8 cellular contexts compared by ENCODE assay signal in the genomic region with DNA sequence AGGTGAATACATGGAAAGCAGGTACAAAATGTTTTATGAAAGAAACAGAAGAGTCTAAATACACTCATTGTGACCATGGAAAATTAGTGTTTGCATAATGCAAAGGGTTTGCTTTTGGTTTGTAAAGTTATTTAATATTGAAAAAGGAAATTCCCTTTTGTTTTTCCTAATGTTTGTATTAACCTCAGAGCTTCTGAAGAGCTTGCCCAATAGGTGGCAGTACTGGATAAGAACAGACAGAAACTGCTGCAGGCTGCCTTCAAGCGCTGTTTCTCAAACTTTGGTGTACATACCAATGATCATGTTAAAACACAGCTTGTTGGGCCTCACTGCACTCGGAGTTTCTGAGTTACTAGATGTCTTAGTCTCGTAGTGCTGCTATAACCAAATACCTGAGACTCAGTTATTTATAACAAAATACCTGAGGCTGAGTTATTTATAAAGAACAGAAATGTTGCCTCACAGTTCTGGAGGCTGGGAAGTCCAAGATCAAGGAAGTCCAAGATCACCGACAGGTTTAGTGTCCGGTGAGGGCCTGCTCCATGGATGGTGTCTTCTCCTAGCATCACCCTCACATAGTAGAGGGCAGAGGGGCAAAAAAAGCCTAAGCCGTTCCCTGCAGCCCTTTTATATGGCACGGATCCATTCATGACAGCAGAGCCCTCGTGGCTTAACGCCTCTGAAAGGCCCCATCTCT. TPM values are rescaled to one million over a fixed set of nuclear protein-coding genes. Genes with fewer than 3 reads are reported as not detected.
DNase-seq lines count a peak whose midpoint lies in the region; ATAC-seq and TF ChIP-seq lines count a peak whose summit lies in the region.

No MANE protein-coding gene starts in this region.

- H2AK5ac ChIP-seq in mesendoderm (ENCODE audit: low read length), result no peak overlapping the region

- no peak overlapping the region for H3K4ac ChIP-seq in mesendoderm (ENCODE audit: low read depth, low read length)

- intact Hi-C loops in heart right ventricle (cut with DNase I) (loop anchor here in 2 of 10 donors (5.0 kb wide), 2 partner anchors 113 to 238 kb away; no protein-coding TSS in a partner anchor), PC-3 (cut with micrococcal nuclease) (loop anchor here (1.0 to 10.0 kb wide), 5 partner anchors 85 to 239 kb away; no protein-coding TSS in a partner anchor)

- CTCF ChIA-PET in PC-3 (lab: Charles Lee), result interaction anchor here (0.9 to 1.1 kb wide), 2 partner anchors 136 to 239 kb away, joined by 3 to 5 read pairs; no protein-coding TSS in a partner anchor

- H3K27me3 ChIP-seq in heart right ventricle (peaks cover 0 to 77% (median 0%) of the 10 kb centered on the region in 7 donors), right atrium auricular region (no peaks in the 10 kb centered on the region), PC-3 (ENCODE audit: low read length) (no peaks in the 10 kb centered on the region), mesendoderm (ENCODE audit: insufficient read depth, low read length, poor library complexity) (no peaks in the 10 kb centered on the region)

- POLR2A ChIA-PET in PC-3 (lab: Charles Lee; ENCODE audit: unreplicated experiment), result no interaction called here

- H3K56ac ChIP-seq in mesendoderm (ENCODE audit: low read length), result no peak overlapping the region

- no peak overlapping the region for H3K27ac ChIP-seq in heart right ventricle
- H3K27ac ChIP-seq in right atrium auricular region, result no peak overlapping the region
- H3K27ac ChIP-seq in PC-3 (ENCODE audit: low read length), result no peak overlapping the region
- H3K27ac ChIP-seq in coronary artery, result no peak overlapping the region
- no peak overlapping the region for H3K27ac ChIP-seq in mesendoderm (ENCODE audit: low read depth, low read length)

- no peak overlapping the region for H2BK15ac ChIP-seq in mesendoderm (replicated peaks; ENCODE audit: low read depth)

- H3K18ac ChIP-seq in mesendoderm (ENCODE audit: low read length), result no peak overlapping the region

- H3K79me2 ChIP-seq in PC-3 (ENCODE audit: low read length), result no peaks in the 10 kb centered on the region
- H3K79me2 ChIP-seq in mesendoderm (ENCODE audit: control insufficient read depth, insufficient read depth, low read length), result no peaks in the 10 kb centered on the region

- peak in 1 of 2 donors; percentile 20 for DNase-seq in heart right ventricle
- DNase-seq in right atrium auricular region (ENCODE audit: low spot score), result no peak
- DNase-seq in HuH-7.5 (ENCODE audit: low spot score), result peak; percentile 18
- peak; percentile 67 for DNase-seq in PC-3
- no peak for DNase-seq in coronary artery (ENCODE audit: low spot score)
- DNase-seq in mesendoderm, result peak; percentile 56
- DNase-seq in mesenteric fat pad (ENCODE audit: low spot score), result no peak

- H3K9me3 ChIP-seq in heart right ventricle, result peaks cover 0 to 3% (median 0%) of the 10 kb centered on the region in 11 donors
- no peaks in the 10 kb centered on the region for H3K9me3 ChIP-seq in right atrium auricular region
- H3K9me3 ChIP-seq in PC-3 (ENCODE audit: low read length), result no peaks in the 10 kb centered on the region

- BruUV-seq in PC-3 (replicated peaks; lab: Mats Ljungman, UMichigan), result no TSS peak

- H2BK5ac ChIP-seq in mesendoderm (ENCODE audit: low read length), result no peak overlapping the region

- H3K9ac ChIP-seq in PC-3 (ENCODE audit: low read length), result no peak overlapping the region
- no peak overlapping the region for H3K9ac ChIP-seq in mesendoderm (ENCODE audit: low read length)

- H3K4me1 ChIP-seq in heart right ventricle, result peaks cover 0 to 9% (median 0%) of the 10 kb centered on the region in 9 donors
- no peaks in the 10 kb centered on the region for H3K4me1 ChIP-seq in right atrium auricular region
- H3K4me1 ChIP-seq in PC-3 (ENCODE audit: insufficient read depth, low read length), result peaks cover 3% of the 10 kb centered on the region
- H3K4me1 ChIP-seq in mesendoderm (ENCODE audit: control insufficient read depth, low read depth, low read length), result no peaks in the 10 kb centered on the region

- H4K5ac ChIP-seq in mesendoderm (ENCODE audit: low read length), result no peak overlapping the region

- H3K9me2 ChIP-seq in PC-3 (replicated peaks; ENCODE audit: low read length), result no peaks in the 10 kb centered on the region

- H3F3A ChIP-seq in PC-3 (ENCODE audit: low read length, unreplicated experiment), result no peaks in the 10 kb centered on the region

- no peaks in the 10 kb centered on the region for H3K36me3 ChIP-seq in heart right ventricle
- no peaks in the 10 kb centered on the region for H3K36me3 ChIP-seq in right atrium auricular region
- no peaks in the 10 kb centered on the region for H3K36me3 ChIP-seq in PC-3 (ENCODE audit: low read depth, low read length)
- H3K36me3 ChIP-seq in mesendoderm (ENCODE audit: control insufficient read depth, insufficient read depth, low read length), result no peaks in the 10 kb centered on the region

- H4K8ac ChIP-seq in mesendoderm (ENCODE audit: low read depth, low read length), result no peak overlapping the region

- peak in 8 of 9 donors; percentile 14 to 64 (median 56) for TF ChIP-seq CTCF in heart right ventricle (IDR thresholded peaks at IDR 0.05)
- TF ChIP-seq CTCF in right atrium auricular region (IDR thresholded peaks at IDR 0.05), result peak in 1 of 2 donors; percentile 67
- peak; percentile 83 for TF ChIP-seq CTCF in PC-3 (conservative IDR thresholded peaks at IDR 0.05; ENCODE audit: low read depth, low read length)
- peak; percentile 29 for TF ChIP-seq CTCF in coronary artery (IDR thresholded peaks at IDR 0.05)

- H3K79me1 ChIP-seq in mesendoderm (ENCODE audit: low read length), result no peaks in the 10 kb centered on the region

- WGBS in heart right ventricle, 2 donors, result 79 to 84% methylated on average over 9 of the region's 9 CpGs
- no CpG with 5 or more reads among the region's 9 CpGs for WGBS in mesendoderm (ENCODE audit: extremely low coverage, insufficient coverage, low lambda C conversion rate)

- H4K20me1 ChIP-seq in PC-3 (ENCODE audit: low read length), result no peaks in the 10 kb centered on the region

- ATAC-seq in heart right ventricle (peak in 3 of 8 donors; percentile 47 to 58 (median 52)), PC-3 (peak; percentile 70), GM21619 (IDR thresholded peaks at IDR 0.05; ENCODE audit: unreplicated experiment) (no peak)

- no peak overlapping the region for H2BK120ac ChIP-seq in mesendoderm (ENCODE audit: low read depth, low read length)

- no peak overlapping the region for H3K23ac ChIP-seq in mesendoderm (ENCODE audit: low read length)

- H3K4me3 ChIP-seq in heart right ventricle, result no peak overlapping the region
- no peak overlapping the region for H3K4me3 ChIP-seq in right atrium auricular region
- no peak overlapping the region for H3K4me3 ChIP-seq in PC-3 (ENCODE audit: low read length)
- no peak overlapping the region for H3K4me3 ChIP-seq in coronary artery
- no peak overlapping the region for H3K4me3 ChIP-seq in mesendoderm (ENCODE audit: low read length)

- H3K4me2 ChIP-seq in PC-3 (ENCODE audit: low read length), result no peak overlapping the region
- H3K4me2 ChIP-seq in mesendoderm (ENCODE audit: low read length), result no peak overlapping the region

- H2AFZ ChIP-seq in PC-3 (ENCODE audit: low read length), result no peak overlapping the region

RNA-seq across cellular contexts. Expression of gene SUPT20HL2, which starts 54.2 kb away (rescaled TPM):
- total RNA-seq in heart right ventricle (not detected), right atrium auricular region (not detected), PC-3 (2014; rRNA removed) (not detected in 2 replicates), mesenteric fat pad (not detected)
- not detected for polyA plus RNA-seq in heart right ventricle
- not detected for polyA plus RNA-seq in mesendoderm (2013, experiment 1 of 2)
- polyA plus RNA-seq in mesendoderm (2013, experiment 2 of 2), result not detected

Comparison
In these comparisons a context has a peak if more than half of its experiments do, and no peak if none do; other contexts are left out.
1. DNase-seq: peak in HuH-7.5 (single experiment), PC-3 (single experiment) and mesendoderm (single experiment); none in right atrium auricular region (single experiment), coronary artery (single experiment) and mesenteric fat pad (single experiment).